8 cellular contexts compared by ENCODE assay signal in genomic region chr1:197868751-197869501, GRCh38. TPM values are rescaled to one million over a fixed set of nuclear protein-coding genes. Genes with fewer than 3 reads are reported as not detected.
A peak's percentile ranks its signal among the peaks of the same experiment; 100 is the strongest.
DNase-seq lines count a peak whose midpoint lies in the region; ATAC-seq and TF ChIP-seq lines count a peak whose summit lies in the region.

No MANE protein-coding gene starts in this region.

- no peak overlapping the region for H3K4me3 Mint-ChIP-seq in CD14-positive monocyte
- no peak overlapping the region for H3K4me3 Mint-ChIP-seq in activated CD4-positive, alpha-beta memory T cell treated with anti-CD3 and anti-CD28 coated beads, Interleukin-2, amount 10 ng/mL, durations not matched to agents 7 days and 5 days

- no peak overlapping the region for H4K91ac ChIP-seq in trophoblast cell (ENCODE audit: low read depth, low read length)

- no peaks in the 10 kb centered on the region for H3K79me1 ChIP-seq in trophoblast cell (ENCODE audit: low read length)

- no peak for DNase-seq in CD14-positive monocyte (ENCODE audit: low spot score)
- DNase-seq in NCI-H446 treated with DMSO at 0.1 percent for 48 hours (lab: John Stamatoyannopoulos, UW): peak; percentile 45
- DNase-seq in activated CD4-positive, alpha-beta memory T cell treated with anti-CD3 and anti-CD28 coated beads, Interleukin-2, amount 10 ng/mL, durations not matched to agents 7 days and 5 days: peak; percentile 45
- DNase-seq in foreskin fibroblast: peak; percentile 51 to 80
- DNase-seq in trophoblast cell: peak; percentile 30 to 76
- no peak for DNase-seq in 8988T

- no peak overlapping the region for H2AFZ ChIP-seq in trophoblast cell (ENCODE audit: insufficient read depth, low read length, poor library complexity)

- H3K36me3 Mint-ChIP-seq in CD14-positive monocyte: no peaks in the 10 kb centered on the region
- H3K36me3 Mint-ChIP-seq in activated CD4-positive, alpha-beta memory T cell treated with anti-CD3 and anti-CD28 coated beads, Interleukin-2, amount 10 ng/mL, durations not matched to agents 7 days and 5 days (ENCODE audit: low read depth): no peaks in the 10 kb centered on the region

- H3K27ac ChIP-seq in trophoblast cell (ENCODE audit: low read depth, low read length): no peak overlapping the region

- no peak overlapping the region for H3K4me2 ChIP-seq in trophoblast cell (ENCODE audit: low read length)

- CTCF ChIA-PET in activated CD4-positive, alpha-beta memory T cell treated with anti-CD3 and anti-CD28 coated beads, Interleukin-2, amount 10 ng/mL, durations not matched to agents 7 days and 5 days (lab: Charles Lee): interaction anchor here (0.6 to 4.6 kb wide), 27 partner anchors 9 to 428 kb away, joined by 3 to 81 read pairs (median 4); partner anchors contain the start of gene C1orf53

- no peak overlapping the region for H3K4me3 ChIP-seq in foreskin fibroblast (ENCODE audit: low read depth in 1 of 2, low read length in 2 of 2)
- H3K4me3 ChIP-seq in trophoblast cell (ENCODE audit: low read depth, low read length): no peak overlapping the region

- H3K4me1 ChIP-seq in trophoblast cell (ENCODE audit: control insufficient read depth in 1 of 2, insufficient read depth in 2 of 2, low read length in 2 of 2): no peaks in the 10 kb centered on the region

- TF ChIP-seq POLR2A in GM18505 (IDR thresholded peaks at IDR 0.05; ENCODE audit: borderline replicate concordance, extremely low read depth, insufficient read depth, insufficient read length): no peak

- H3K79me2 ChIP-seq in trophoblast cell (ENCODE audit: control insufficient read depth, insufficient read depth, low read length, poor library complexity): no peaks in the 10 kb centered on the region

- peak; percentile 88 for ATAC-seq in GM18505 (IDR thresholded peaks at IDR 0.05; ENCODE audit: unreplicated experiment)
- peak; percentile 77 for ATAC-seq in HG03025 (IDR thresholded peaks at IDR 0.05; ENCODE audit: low FRiP score, unreplicated experiment)

- H3K4me1 Mint-ChIP-seq in CD14-positive monocyte: no peaks in the 10 kb centered on the region
- no peaks in the 10 kb centered on the region for H3K4me1 Mint-ChIP-seq in activated CD4-positive, alpha-beta memory T cell treated with anti-CD3 and anti-CD28 coated beads, Interleukin-2, amount 10 ng/mL, durations not matched to agents 7 days and 5 days

- no peaks in the 10 kb centered on the region for H3K36me3 ChIP-seq in trophoblast cell (ENCODE audit: control insufficient read depth in 1 of 2, insufficient read depth in 2 of 2, low read length in 2 of 2)

- H3K27me3 ChIP-seq in trophoblast cell (ENCODE audit: insufficient read depth, low read length): no peaks in the 10 kb centered on the region

- no CpG with 5 or more reads among the region's 7 CpGs for WGBS in trophoblast cell (ENCODE audit: extremely low coverage, insufficient coverage, insufficient read length)

- H2AK5ac ChIP-seq in trophoblast cell (ENCODE audit: low read length): no peak overlapping the region

- no peak overlapping the region for H3K18ac ChIP-seq in trophoblast cell (ENCODE audit: low read length)

- TF ChIP-seq CTCF in CD14-positive monocyte (IDR thresholded peaks at IDR 0.05) (peak; percentile 74), foreskin fibroblast (IDR thresholded peaks at IDR 0.05; ENCODE audit: low read depth, low read length) (peak; percentile 75)

- no peak overlapping the region for H4K12ac ChIP-seq in trophoblast cell (ENCODE audit: low read depth, low read length)

- peaks cover 0 to 1% (median 0%) of the 10 kb centered on the region in 3 donors for H3K27me3 Mint-ChIP-seq in CD14-positive monocyte (ENCODE audit: low read depth in 3 of 3)
- H3K27me3 Mint-ChIP-seq in activated CD4-positive, alpha-beta memory T cell treated with anti-CD3 and anti-CD28 coated beads, Interleukin-2, amount 10 ng/mL, durations not matched to agents 7 days and 5 days: no peaks in the 10 kb centered on the region

- H2BK12ac ChIP-seq in trophoblast cell (ENCODE audit: low read length): no peak overlapping the region

- H4K8ac ChIP-seq in trophoblast cell (ENCODE audit: low read depth, low read length): no peak overlapping the region

- H3K27ac Mint-ChIP-seq in CD14-positive monocyte: no peak overlapping the region
- no peak overlapping the region for H3K27ac Mint-ChIP-seq in activated CD4-positive, alpha-beta memory T cell treated with anti-CD3 and anti-CD28 coated beads, Interleukin-2, amount 10 ng/mL, durations not matched to agents 7 days and 5 days

- peaks cover 0 to 12% (median 4%) of the 10 kb centered on the region in 7 donors for H3K9me3 Mint-ChIP-seq in CD14-positive monocyte
- no peaks in the 10 kb centered on the region for H3K9me3 Mint-ChIP-seq in activated CD4-positive, alpha-beta memory T cell treated with anti-CD3 and anti-CD28 coated beads, Interleukin-2, amount 10 ng/mL, durations not matched to agents 7 days and 5 days

- no peak overlapping the region for H3K9ac ChIP-seq in trophoblast cell (ENCODE audit: low read length)

- no peak overlapping the region for H3K14ac ChIP-seq in trophoblast cell (ENCODE audit: low read length)

- H3K9me3 ChIP-seq in trophoblast cell (ENCODE audit: insufficient read depth, low read depth, low read length): no peaks in the 10 kb centered on the region

- H3K23ac ChIP-seq in trophoblast cell (ENCODE audit: low read length): no peak overlapping the region

- intact Hi-C loops in CD14-positive monocyte (cut with micrococcal nuclease): loop anchor here in 1 of 2 donors (5.0 kb wide), 1 partner anchor 52 kb away; no protein-coding TSS in a partner anchor

- no peak overlapping the region for H3K4ac ChIP-seq in trophoblast cell (ENCODE audit: low read depth, low read length)

- no peak overlapping the region for H2BK5ac ChIP-seq in trophoblast cell (ENCODE audit: low read depth, low read length, poor library complexity)

- POLR2A ChIA-PET in activated CD4-positive, alpha-beta memory T cell treated with anti-CD3 and anti-CD28 coated beads, Interleukin-2, amount 10 ng/mL, durations not matched to agents 7 days and 5 days (lab: Charles Lee): interaction anchor here (1.2 to 1.4 kb wide), 2 partner anchors 34 to 347 kb away, joined by 3 to 4 read pairs; no protein-coding TSS in a partner anchor

- no peak overlapping the region for H2BK120ac ChIP-seq in trophoblast cell (ENCODE audit: insufficient read depth, low read length, poor library complexity)

RNA-seq across cellular contexts. Expression of gene C1orf53, which starts 33.5 kb away (rescaled TPM):
- 1 to 10 TPM; 5.6 to 8.3 TPM for polyA plus RNA-seq in CD14-positive monocyte
- under 1 TPM in 1 of 2 experiments, not detected in 1; 0.55 TPM for total RNA-seq in activated CD4-positive, alpha-beta memory T cell treated with anti-CD3 and anti-CD28 coated beads, Interleukin-2, amount 10 ng/mL, durations not matched to agents 7 days and 5 days
- polyA plus RNA-seq in trophoblast cell (2013): 1.1 and 1.4 TPM in 2 replicates

RNA-seq across cellular contexts. Expression of gene LHX9, which starts 48.2 kb away (rescaled TPM):
- polyA plus RNA-seq in CD14-positive monocyte: not detected
- not detected for total RNA-seq in activated CD4-positive, alpha-beta memory T cell treated with anti-CD3 and anti-CD28 coated beads, Interleukin-2, amount 10 ng/mL, durations not matched to agents 7 days and 5 days
- 0.01 and 0.10 TPM in 2 replicates for polyA plus RNA-seq in trophoblast cell (2013)

Comparison
In these comparisons a context has a peak if more than half of its experiments do, and no peak if none do; other contexts are left out.
1. DNase-seq: peak in NCI-H446 treated with DMSO at 0.1 percent for 48 hours (single experiment), activated CD4-positive, alpha-beta memory T cell treated with anti-CD3 and anti-CD28 coated beads, Interleukin-2, amount 10 ng/mL, durations not matched to agents 7 days and 5 days (single experiment), foreskin fibroblast (2 of 2) and trophoblast cell (2 of 2); none in CD14-positive monocyte (single experiment) and 8988T (single experiment).